8 cellular contexts compared by ENCODE assay signal in the genomic region with DNA sequence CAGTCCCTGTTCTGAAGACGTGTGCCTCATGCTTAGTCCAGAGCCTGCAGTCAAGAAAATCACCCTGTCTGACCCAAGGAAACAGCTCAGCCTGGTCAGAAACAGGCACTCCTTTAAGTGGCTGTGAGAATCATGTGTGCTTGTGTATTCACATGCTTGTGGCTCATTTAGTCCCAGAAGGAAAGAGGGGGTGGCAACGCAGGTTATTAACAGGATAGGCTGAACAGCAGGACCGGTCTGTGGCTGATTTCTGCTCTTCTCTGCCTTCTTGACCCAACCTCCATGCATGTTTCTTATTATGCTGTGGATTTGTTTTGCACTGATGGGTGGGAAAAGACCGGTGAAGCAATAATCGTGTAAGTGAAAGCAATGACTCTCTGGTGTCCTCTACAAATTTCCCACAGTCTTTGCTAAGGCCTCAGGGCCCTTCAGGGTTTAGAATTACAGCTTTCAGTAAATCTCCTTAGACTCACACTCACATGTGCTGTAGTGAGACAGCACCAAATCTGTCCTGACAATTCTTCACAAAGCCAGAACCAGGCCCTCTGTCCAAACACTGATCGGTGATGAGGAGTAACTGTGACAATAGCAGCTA.
DNase-seq lines count a peak whose midpoint lies in the region; ATAC-seq and TF ChIP-seq lines count a peak whose summit lies in the region.

No MANE protein-coding gene starts in this region.

- no peaks in the 10 kb centered on the region for H3K27me3 Mint-ChIP-seq in activated CD8-positive, alpha-beta T cell treated with anti-CD3 and anti-CD28 coated beads for 36 hours
- H3K27me3 Mint-ChIP-seq in memory B cell, result no peaks in the 10 kb centered on the region

- POLR2A ChIA-PET in activated CD8-positive, alpha-beta T cell treated with anti-CD3 and anti-CD28 coated beads for 36 hours (lab: Charles Lee), result interaction anchor here (0.6 to 3.2 kb wide), 10 partner anchors 9 to 189 kb away, joined by 3 to 16 read pairs (median 4); no protein-coding TSS in a partner anchor

- intact Hi-C loops in activated CD8-positive, alpha-beta T cell treated with anti-CD3 and anti-CD28 coated beads for 36 hours (cut with micrococcal nuclease), result loop anchor here (10.0 kb wide), 2 partner anchors 46 to 206 kb away; no protein-coding TSS in a partner anchor

- DNase-seq in AG09319 (ENCODE audit: extremely low read depth, low read depth), result peak; percentile 96
- DNase-seq in activated CD8-positive, alpha-beta T cell treated with anti-CD3 and anti-CD28 coated beads for 36 hours, result peak; percentile 41
- no peak for DNase-seq in memory B cell (ENCODE audit: low spot score in 2 of 2)
- no peak for DNase-seq in SK-N-DZ (ENCODE audit: low spot score)
- no peak for DNase-seq in NCI-H2227 (lab: John Stamatoyannopoulos, UW; ENCODE audit: unreplicated experiment)

- H3K9me3 Mint-ChIP-seq in activated CD8-positive, alpha-beta T cell treated with anti-CD3 and anti-CD28 coated beads for 36 hours, result peaks cover 17% of the 10 kb centered on the region
- H3K9me3 Mint-ChIP-seq in memory B cell, result peaks cover 2% of the 10 kb centered on the region

- peak overlapping the region; percentile 61 for H3K4me3 Mint-ChIP-seq in activated CD8-positive, alpha-beta T cell treated with anti-CD3 and anti-CD28 coated beads for 36 hours
- no peak overlapping the region for H3K4me3 Mint-ChIP-seq in memory B cell

- peaks cover 41% of the 10 kb centered on the region for H3K36me3 Mint-ChIP-seq in activated CD8-positive, alpha-beta T cell treated with anti-CD3 and anti-CD28 coated beads for 36 hours (ENCODE audit: low read depth)
- no peaks in the 10 kb centered on the region for H3K36me3 Mint-ChIP-seq in memory B cell

- H3K4me1 Mint-ChIP-seq in activated CD8-positive, alpha-beta T cell treated with anti-CD3 and anti-CD28 coated beads for 36 hours (ENCODE audit: low read depth), result peaks cover 85% of the 10 kb centered on the region
- peaks cover 58% of the 10 kb centered on the region for H3K4me1 Mint-ChIP-seq in memory B cell

- ATAC-seq in GM21360 (IDR thresholded peaks at IDR 0.05; ENCODE audit: unreplicated experiment) (peak; percentile 45), memory B cell (ENCODE audit: low read depth) (no peak), SK-N-SH treated with all-trans-retinoic acid at 6 μM for 48 hours (no peak), HG03439 (IDR thresholded peaks at IDR 0.05; ENCODE audit: unreplicated experiment) (no peak)
- no peak for ATAC-seq in activated CD8-positive, alpha-beta T cell treated with anti-CD3 and anti-CD28 coated beads for 36 hours

- no peak for TF ChIP-seq CTCF in AG09319 (IDR thresholded peaks at IDR 0.05; ENCODE audit: low read depth, low read length)
- no peak for TF ChIP-seq CTCF in activated CD8-positive, alpha-beta T cell treated with anti-CD3 and anti-CD28 coated beads for 36 hours (IDR thresholded peaks at IDR 0.05)

- H3K27ac Mint-ChIP-seq in activated CD8-positive, alpha-beta T cell treated with anti-CD3 and anti-CD28 coated beads for 36 hours, result peak overlapping the region; percentile 96
- H3K27ac Mint-ChIP-seq in memory B cell, result peak overlapping the region; percentile 74

- CTCF ChIA-PET in activated CD8-positive, alpha-beta T cell treated with anti-CD3 and anti-CD28 coated beads for 36 hours (lab: Charles Lee), result interaction anchor here (0.6 to 5.2 kb wide), 11 partner anchors 8 to 331 kb away, joined by 3 to 43 read pairs (median 3); no protein-coding TSS in a partner anchor

TF ChIP-seq in SK-N-SH treated with all-trans-retinoic acid at 6 μM for 48 hours, 23 proteins besides CTCF, POLR2A, EP300 and RAD21:
- TF ChIP-seq ZFP30 (CRISPR knock-in tag; IDR thresholded peaks at IDR 0.05) (no peak), ZNF8 (CRISPR knock-in tag; IDR thresholded peaks at IDR 0.05) (no peak), ZC3H10 (CRISPR knock-in tag; IDR thresholded peaks at IDR 0.05) (no peak)
- TF ChIP-seq, protein P1, sequence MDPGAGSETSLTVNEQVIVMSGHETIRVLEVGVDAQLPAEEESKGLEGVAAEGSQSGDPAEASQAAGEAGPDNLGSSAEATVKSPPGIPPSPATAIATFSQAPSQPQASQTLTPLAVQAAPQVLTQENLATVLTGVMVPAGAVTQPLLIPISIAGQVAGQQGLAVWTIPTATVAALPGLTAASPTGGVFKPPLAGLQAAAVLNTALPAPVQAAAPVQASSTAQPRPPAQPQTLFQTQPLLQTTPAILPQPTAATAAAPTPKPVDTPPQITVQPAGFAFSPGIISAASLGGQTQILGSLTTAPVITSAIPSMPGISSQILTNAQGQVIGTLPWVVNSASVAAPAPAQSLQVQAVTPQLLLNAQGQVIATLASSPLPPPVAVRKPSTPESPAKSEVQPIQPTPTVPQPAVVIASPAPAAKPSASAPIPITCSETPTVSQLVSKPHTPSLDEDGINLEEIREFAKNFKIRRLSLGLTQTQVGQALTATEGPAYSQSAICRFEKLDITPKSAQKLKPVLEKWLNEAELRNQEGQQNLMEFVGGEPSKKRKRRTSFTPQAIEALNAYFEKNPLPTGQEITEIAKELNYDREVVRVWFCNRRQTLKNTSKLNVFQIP (CRISPR knock-in tag; IDR thresholded peaks at IDR 0.05; ENCODE audit: borderline replicate concordance, low read depth), result no peak
- TF ChIP-seq, protein P2, sequence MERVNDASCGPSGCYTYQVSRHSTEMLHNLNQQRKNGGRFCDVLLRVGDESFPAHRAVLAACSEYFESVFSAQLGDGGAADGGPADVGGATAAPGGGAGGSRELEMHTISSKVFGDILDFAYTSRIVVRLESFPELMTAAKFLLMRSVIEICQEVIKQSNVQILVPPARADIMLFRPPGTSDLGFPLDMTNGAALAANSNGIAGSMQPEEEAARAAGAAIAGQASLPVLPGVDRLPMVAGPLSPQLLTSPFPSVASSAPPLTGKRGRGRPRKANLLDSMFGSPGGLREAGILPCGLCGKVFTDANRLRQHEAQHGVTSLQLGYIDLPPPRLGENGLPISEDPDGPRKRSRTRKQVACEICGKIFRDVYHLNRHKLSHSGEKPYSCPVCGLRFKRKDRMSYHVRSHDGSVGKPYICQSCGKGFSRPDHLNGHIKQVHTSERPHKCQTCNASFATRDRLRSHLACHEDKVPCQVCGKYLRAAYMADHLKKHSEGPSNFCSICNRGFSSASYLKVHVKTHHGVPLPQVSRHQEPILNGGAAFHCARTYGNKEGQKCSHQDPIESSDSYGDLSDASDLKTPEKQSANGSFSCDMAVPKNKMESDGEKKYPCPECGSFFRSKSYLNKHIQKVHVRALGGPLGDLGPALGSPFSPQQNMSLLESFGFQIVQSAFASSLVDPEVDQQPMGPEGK (CRISPR knock-in tag; IDR thresholded peaks at IDR 0.05; ENCODE audit: borderline replicate concordance), result no peak

Comparison
In these comparisons a context has a peak if more than half of its experiments do, and no peak if none do; other contexts are left out.
1. DNase-seq: peak in AG09319 (single experiment) and activated CD8-positive, alpha-beta T cell treated with anti-CD3 and anti-CD28 coated beads for 36 hours (single experiment); none in memory B cell (0 of 2), SK-N-DZ (single experiment) and NCI-H2227 (single experiment).